In the genomic region with DNA sequence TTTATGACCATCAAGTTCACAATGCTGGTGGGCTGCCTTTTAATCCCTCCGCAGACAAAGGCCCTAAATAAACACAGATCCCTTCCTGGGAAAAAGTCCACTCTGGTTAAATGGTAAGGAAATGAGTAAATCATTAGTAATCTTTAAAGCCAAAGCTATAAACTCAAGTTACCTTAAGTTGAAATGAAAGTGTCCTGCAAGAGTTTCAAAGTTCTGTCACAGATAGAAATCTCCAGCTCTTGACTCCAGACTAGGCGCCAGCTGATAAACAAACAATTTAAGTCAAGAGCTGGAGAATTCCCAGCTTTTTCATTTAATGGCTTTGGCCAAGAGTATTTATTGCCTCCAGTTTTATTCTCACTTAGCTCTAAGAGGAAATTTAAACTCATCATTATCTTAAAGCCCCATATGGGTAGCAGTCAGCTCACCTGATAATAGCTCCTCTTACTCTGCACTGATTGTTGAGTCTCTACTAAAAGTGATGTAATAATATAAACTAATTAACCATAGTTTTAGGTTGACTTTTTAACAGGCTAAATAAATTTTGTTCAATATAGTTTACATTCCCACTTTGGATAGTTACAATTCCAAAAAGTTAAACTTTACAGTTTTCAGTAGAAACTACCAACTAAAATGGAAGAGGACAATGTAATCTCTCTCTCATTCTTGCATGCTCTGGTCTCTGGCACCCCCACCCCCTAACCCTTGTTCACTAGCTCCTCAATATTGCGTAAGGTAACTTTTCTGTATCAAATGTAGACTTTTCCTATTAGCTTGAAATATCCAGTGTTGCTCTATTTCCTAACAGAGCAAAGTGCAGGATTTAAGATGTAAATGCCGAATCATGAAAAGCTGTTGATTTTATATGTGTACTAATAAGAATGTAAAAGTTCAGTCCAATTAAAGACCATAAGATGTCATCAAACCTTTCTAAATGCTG, we compare ENCODE assay signal across 12 cellular contexts. TPM values are rescaled to one million over a fixed set of nuclear protein-coding genes. Genes with fewer than 3 reads are reported as not detected.
A peak's percentile ranks its signal among the peaks of the same experiment; 100 is the strongest.
DNase-seq lines count a peak whose midpoint lies in the region; ATAC-seq and TF ChIP-seq lines count a peak whose summit lies in the region.
"Had no signal": no experiment of that assay in that cellular context is flagged by ENCODE, and none has a peak within 500 bp of the region (broad histone marks: within the 10 kb centered on the region; RNA-seq: fewer than 3 reads in every experiment).

No MANE protein-coding gene starts in this region.

- no peak for ATAC-seq in GM21423 (IDR thresholded peaks at IDR 0.05; ENCODE audit: unreplicated experiment)
- no peak for ATAC-seq in esophagus mucosa
- ATAC-seq: naive thymus-derived CD8-positive, alpha-beta T cell had no signal

- WGBS in mesodermal cell (ENCODE audit: insufficient coverage in 2 of 2), 2 experiments, result 33 to 100% methylated on average over 1 of the region's 4 CpGs

- H3K9me3 ChIP-seq in MG63 (no peaks in the 10 kb centered on the region), mesodermal cell (ENCODE audit: control insufficient read depth, low read length) (no peaks in the 10 kb centered on the region)

- no peak for TF ChIP-seq CTCF in astrocyte of the spinal cord (IDR thresholded peaks at IDR 0.05; ENCODE audit: low read depth, low read length)

- H3K27ac ChIP-seq in mesodermal cell (ENCODE audit: low read depth, low read length, severe bottlenecking), result peak overlapping the region; percentile 68

- H3K36me3 ChIP-seq in MG63 (no peaks in the 10 kb centered on the region), mesodermal cell (ENCODE audit: control insufficient read depth, insufficient read depth, low read length) (no peaks in the 10 kb centered on the region)

- H3K4me1 ChIP-seq in mesodermal cell (ENCODE audit: control insufficient read depth, insufficient read depth, low read length, poor library complexity, severe bottlenecking), result peaks cover 37% of the 10 kb centered on the region

- DNase-seq in DMS153 (lab: John Stamatoyannopoulos, UW), result peak; percentile 56
- DNase-seq in MG63, result peak; percentile 30
- DNase-seq in astrocyte of the spinal cord (ENCODE audit: low read depth, low spot score), result peak; percentile 71
- DNase-seq in activated CD4-positive, alpha-beta T cell treated with anti-CD3 and anti-CD28 coated beads, Interleukin-2, amount 50 U/mL, for 1 hour, result no peak
- no peak for DNase-seq in cerebellar nuclear complex (lab: John Stamatoyannopoulos, UW)
- DNase-seq: activated B cell treated with CpG ODN at 0.5 μM for 24 hours; activated naive CD4-positive, alpha-beta T cell; naive thymus-derived CD8-positive, alpha-beta T cell; NCI-H526 treated with DMSO at 0.1 percent for 48 hours had no signal

- H3K27me3 ChIP-seq in MG63, result no peaks in the 10 kb centered on the region

- in situ Hi-C loops in astrocyte of the spinal cord (cut with HindIII; ENCODE audit: low sequenced_read_pairs), result no loop called here

- H3K4me3 ChIP-seq in MG63 (no peak overlapping the region), astrocyte of the spinal cord (ENCODE audit: low read depth, low read length) (no peak overlapping the region), mesodermal cell (ENCODE audit: extremely low read depth, insufficient read depth, low read length, poor library complexity, severe bottlenecking) (no peak overlapping the region)

RNA-seq across cellular contexts. Expression of a gene that starts 56.1 kb away (rescaled TPM):
- 19.0 and 31.0 TPM in 2 replicates for total RNA-seq in MG63 (2014; rRNA removed; shearing (Covaris generic); ENCODE audit: low replicate concordance)
- polyA plus RNA-seq in mesodermal cell (2013, experiment 1 of 2), result 40.0 TPM
- 42.2 TPM for polyA plus RNA-seq in mesodermal cell (2013, experiment 2 of 2)
- total RNA-seq in esophagus mucosa, result 9.8 TPM

Comparison
In these comparisons a context has a peak if more than half of its experiments do, and no peak if none do; other contexts are left out.
1. DNase-seq: peak in DMS153 (single experiment), MG63 (single experiment) and astrocyte of the spinal cord (single experiment); none in activated CD4-positive, alpha-beta T cell treated with anti-CD3 and anti-CD28 coated beads, Interleukin-2, amount 50 U/mL, for 1 hour (single experiment) and cerebellar nuclear complex (0 of 2).